2 cellular contexts compared by ENCODE assay signal in genomic region chr10:77636967-77637473, GRCh38.
TF ChIP-seq lines count a peak whose summit lies in the region.

No MANE protein-coding gene starts in this region.

TF ChIP-seq in liver, 16 proteins besides CTCF, POLR2A, EP300 and RAD21:
- no peak for TF ChIP-seq REST (IDR thresholded peaks at IDR 0.05)

TF ChIP-seq in HepG2, 621 proteins besides CTCF, POLR2A, EP300 and RAD21:
- TF ChIP-seq ZNF510 (CRISPR knock-in tag; IDR thresholded peaks at IDR 0.05; ENCODE audit: low read depth): no peak
- TF ChIP-seq PCBP2 (optimal IDR thresholded peaks at IDR 0.05; ENCODE audit: low read depth, low read length, poor library complexity, severe bottlenecking): no peak
- TF ChIP-seq ZNF614 (CRISPR knock-in tag; IDR thresholded peaks at IDR 0.05; ENCODE audit: borderline replicate concordance): no peak
- TF ChIP-seq, protein P1, sequence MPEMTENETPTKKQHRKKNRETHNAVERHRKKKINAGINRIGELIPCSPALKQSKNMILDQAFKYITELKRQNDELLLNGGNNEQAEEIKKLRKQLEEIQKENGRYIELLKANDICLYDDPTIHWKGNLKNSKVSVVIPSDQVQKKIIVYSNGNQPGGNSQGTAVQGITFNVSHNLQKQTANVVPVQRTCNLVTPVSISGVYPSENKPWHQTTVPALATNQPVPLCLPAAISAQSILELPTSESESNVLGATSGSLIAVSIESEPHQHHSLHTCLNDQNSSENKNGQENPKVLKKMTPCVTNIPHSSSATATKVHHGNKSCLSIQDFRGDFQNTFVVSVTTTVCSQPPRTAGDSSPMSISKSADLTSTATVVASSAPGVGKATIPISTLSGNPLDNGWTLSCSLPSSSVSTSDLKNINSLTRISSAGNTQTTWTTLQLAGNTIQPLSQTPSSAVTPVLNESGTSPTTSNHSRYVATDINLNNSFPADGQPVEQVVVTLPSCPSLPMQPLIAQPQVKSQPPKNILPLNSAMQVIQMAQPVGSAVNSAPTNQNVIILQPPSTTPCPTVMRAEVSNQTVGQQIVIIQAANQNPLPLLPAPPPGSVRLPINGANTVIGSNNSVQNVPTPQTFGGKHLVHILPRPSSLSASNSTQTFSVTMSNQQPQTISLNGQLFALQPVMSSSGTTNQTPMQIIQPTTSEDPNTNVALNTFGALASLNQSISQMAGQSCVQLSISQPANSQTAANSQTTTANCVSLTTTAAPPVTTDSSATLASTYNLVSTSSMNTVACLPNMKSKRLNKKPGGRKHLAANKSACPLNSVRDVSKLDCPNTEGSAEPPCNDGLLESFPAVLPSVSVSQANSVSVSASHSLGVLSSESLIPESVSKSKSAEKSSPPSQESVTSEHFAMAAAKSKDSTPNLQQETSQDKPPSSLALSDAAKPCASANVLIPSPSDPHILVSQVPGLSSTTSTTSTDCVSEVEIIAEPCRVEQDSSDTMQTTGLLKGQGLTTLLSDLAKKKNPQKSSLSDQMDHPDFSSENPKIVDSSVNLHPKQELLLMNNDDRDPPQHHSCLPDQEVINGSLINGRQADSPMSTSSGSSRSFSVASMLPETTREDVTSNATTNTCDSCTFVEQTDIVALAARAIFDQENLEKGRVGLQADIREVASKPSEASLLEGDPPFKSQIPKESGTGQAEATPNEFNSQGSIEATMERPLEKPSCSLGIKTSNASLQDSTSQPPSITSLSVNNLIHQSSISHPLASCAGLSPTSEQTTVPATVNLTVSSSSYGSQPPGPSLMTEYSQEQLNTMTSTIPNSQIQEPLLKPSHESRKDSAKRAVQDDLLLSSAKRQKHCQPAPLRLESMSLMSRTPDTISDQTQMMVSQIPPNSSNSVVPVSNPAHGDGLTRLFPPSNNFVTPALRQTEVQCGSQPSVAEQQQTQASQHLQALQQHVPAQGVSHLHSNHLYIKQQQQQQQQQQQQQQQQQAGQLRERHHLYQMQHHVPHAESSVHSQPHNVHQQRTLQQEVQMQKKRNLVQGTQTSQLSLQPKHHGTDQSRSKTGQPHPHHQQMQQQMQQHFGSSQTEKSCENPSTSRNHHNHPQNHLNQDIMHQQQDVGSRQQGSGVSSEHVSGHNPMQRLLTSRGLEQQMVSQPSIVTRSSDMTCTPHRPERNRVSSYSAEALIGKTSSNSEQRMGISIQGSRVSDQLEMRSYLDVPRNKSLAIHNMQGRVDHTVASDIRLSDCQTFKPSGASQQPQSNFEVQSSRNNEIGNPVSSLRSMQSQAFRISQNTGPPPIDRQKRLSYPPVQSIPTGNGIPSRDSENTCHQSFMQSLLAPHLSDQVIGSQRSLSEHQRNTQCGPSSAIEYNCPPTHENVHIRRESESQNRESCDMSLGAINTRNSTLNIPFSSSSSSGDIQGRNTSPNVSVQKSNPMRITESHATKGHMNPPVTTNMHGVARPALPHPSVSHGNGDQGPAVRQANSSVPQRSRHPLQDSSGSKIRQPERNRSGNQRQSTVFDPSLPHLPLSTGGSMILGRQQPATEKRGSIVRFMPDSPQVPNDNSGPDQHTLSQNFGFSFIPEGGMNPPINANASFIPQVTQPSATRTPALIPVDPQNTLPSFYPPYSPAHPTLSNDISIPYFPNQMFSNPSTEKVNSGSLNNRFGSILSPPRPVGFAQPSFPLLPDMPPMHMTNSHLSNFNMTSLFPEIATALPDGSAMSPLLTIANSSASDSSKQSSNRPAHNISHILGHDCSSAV (CRISPR knock-in tag; IDR thresholded peaks at IDR 0.05; ENCODE audit: borderline replicate concordance): no peak
- no peak for TF ChIP-seq ZBTB21 (CRISPR knock-in tag; IDR thresholded peaks at IDR 0.05)
